In the genomic region with DNA sequence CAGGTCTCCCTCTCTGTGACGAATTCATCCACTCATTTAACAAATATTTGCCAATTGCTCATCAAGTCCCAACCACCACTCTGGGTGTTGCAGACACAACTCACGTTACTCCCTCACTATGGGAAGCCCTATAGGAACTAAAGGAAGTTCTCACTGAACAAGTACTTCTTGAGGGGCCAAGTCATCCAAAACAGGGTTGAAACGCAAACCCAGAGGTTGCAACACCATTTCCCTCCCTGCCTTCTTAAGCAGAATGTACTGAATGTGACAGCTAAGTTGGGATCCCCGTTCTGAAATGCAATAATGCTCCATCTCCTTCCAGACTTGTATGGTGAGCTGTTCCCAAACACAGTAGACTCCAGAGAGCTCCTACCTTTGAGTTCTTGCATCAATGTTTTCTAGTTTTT, we compare ENCODE assay signal across 14 cellular contexts. TPM values are rescaled to one million over a fixed set of nuclear protein-coding genes. Genes with fewer than 3 reads are reported as not detected.
DNase-seq lines count a peak whose midpoint lies in the region; ATAC-seq, FAIRE-seq and TF ChIP-seq lines count a peak whose summit lies in the region.
"Had no signal": no experiment of that assay in that cellular context is flagged by ENCODE, and none has a peak within 500 bp of the region (broad histone marks: within the 10 kb centered on the region; RNA-seq: fewer than 3 reads in every experiment).

No MANE protein-coding gene starts in this region.

- H3K79me2 ChIP-seq in GM23248 (ENCODE audit: insufficient read depth), result no peaks in the 10 kb centered on the region

- TF ChIP-seq CTCF in 22Rv1 (IDR thresholded peaks at IDR 0.05) (no peak), fibroblast of pulmonary artery (IDR thresholded peaks at IDR 0.05; ENCODE audit: low read length, missing control alignments) (no peak)

- H4K20me1 ChIP-seq in GM23248 (ENCODE audit: insufficient read depth), result no peaks in the 10 kb centered on the region

- WGBS in GM23248 (ENCODE audit: low coverage in 1 of 2, low lambda C conversion rate in 2 of 2, missing lambda C conversion rate in 2 of 2), 2 experiments, result 26 to 27% methylated on average over 4 of the region's 4 CpGs

- peak; percentile 89 for DNase-seq in GM23248
- DNase-seq in RCC 7860 (ENCODE audit: low spot score), result peak; percentile 75
- DNase-seq in fibroblast of pulmonary artery (ENCODE audit: low read depth), result peak; percentile 6
- DNase-seq in activated T-cell treated with anti-CD3 and anti-CD28 coated beads for 4 hours, result no peak
- DNase-seq: activated CD4-positive, alpha-beta memory T cell treated with anti-CD3 and anti-CD28 coated beads for 36 hours; activated naive CD4-positive, alpha-beta T cell treated with anti-CD3 and anti-CD28 coated beads for 36 hours; BE2C; NCI-H146 had no signal

- peak overlapping the region; percentile 23; the same call in 1 of the 2 replicates for H2AFZ ChIP-seq in GM23248

- ATAC-seq in GM21447 (IDR thresholded peaks at IDR 0.05; ENCODE audit: unreplicated experiment) (no peak), HG03354 (IDR thresholded peaks at IDR 0.05; ENCODE audit: poor library complexity, severe bottlenecking, unreplicated experiment) (no peak), HG03159 (IDR thresholded peaks at IDR 0.05; ENCODE audit: unreplicated experiment) (no peak)

- no peaks in the 10 kb centered on the region for H3K9me2 ChIP-seq in GM23248 (ENCODE audit: insufficient read depth)

- no peaks in the 10 kb centered on the region for H3K36me3 ChIP-seq in GM23248 (ENCODE audit: low read depth)
- H3K36me3 ChIP-seq: BE2C had no signal

- H3K4me1 ChIP-seq in GM23248 (ENCODE audit: insufficient read depth), result peaks cover 10% of the 10 kb centered on the region
- H3K4me1 ChIP-seq: BE2C had no signal

- H3K27ac ChIP-seq in 22Rv1 (0 out of 2 replicates have a peak overlapping the region, but pooled peaks have one; percentile 26), GM23248 (peak overlapping the region; percentile 81)

- peaks cover 13% of the 10 kb centered on the region for H3F3A ChIP-seq in GM23248 (ENCODE audit: insufficient read depth)

- H3K9me3 ChIP-seq in GM23248 (ENCODE audit: low read depth), result no peaks in the 10 kb centered on the region
- H3K9me3 ChIP-seq: BE2C had no signal

- no peaks in the 10 kb centered on the region for H3K27me3 ChIP-seq in GM23248 (replicated peaks; ENCODE audit: insufficient read depth)
- H3K27me3 ChIP-seq: BE2C had no signal

- FAIRE-seq in RCC 7860 (lab: Jason Lieb, UNC), result no peak
- FAIRE-seq: colon, frontal cortex had no signal

- H3K9ac ChIP-seq in GM23248, result peak overlapping the region; percentile 55

- peak overlapping the region; percentile 70 for H3K4me2 ChIP-seq in GM23248 (ENCODE audit: unreplicated experiment)

- H3K4me3 ChIP-seq in GM23248, result peak overlapping the region; percentile 42; the same call in 1 of the 2 replicates
- no peak overlapping the region for H3K4me3 ChIP-seq in fibroblast of pulmonary artery (replicated peaks; ENCODE audit: low read depth, low read length)

- in situ Hi-C loops in GM23248 (cut with MboI), result no loop called here

RNA-seq across cellular contexts. Expression of a gene that starts 34.3 kb away (rescaled TPM):
- 0.76 and 1.0 TPM in 2 replicates for total RNA-seq in GM23248 (2014; rRNA removed; shearing (Covaris generic))
- 0.33 and 0.43 TPM in 2 replicates for polyA plus RNA-seq in GM23248 (2016; fragmentation: Nextera tagmentation; extraction: Ambion mirVana)
